Comparison of ENCODE assay signal across 14 cellular contexts in genomic region chr6:140436023-140436811, GRCh38.
A peak's percentile ranks its signal among the peaks of the same experiment; 100 is the strongest.
DNase-seq lines count a peak whose midpoint lies in the region; FAIRE-seq and TF ChIP-seq lines count a peak whose summit lies in the region.
"Had no signal": no experiment of that assay in that cellular context is flagged by ENCODE, and none has a peak within 500 bp of the region (broad histone marks: within the 10 kb centered on the region; RNA-seq: fewer than 3 reads in every experiment).

No MANE protein-coding gene starts in this region.

- H3K36me3 ChIP-seq in keratinocyte (ENCODE audit: control insufficient read depth in 2 of 2, extremely low read depth in 1 of 2, insufficient read depth in 2 of 2, low read length in 2 of 2) (no peaks in the 10 kb centered on the region), MG63 (no peaks in the 10 kb centered on the region)

- H3K4me3 ChIP-seq in cardiac fibroblast (replicated peaks in 1 of 2; ENCODE audit: low read depth in 2 of 2, low read length in 2 of 2) (no peak overlapping the region), keratinocyte (ENCODE audit: control insufficient read depth in 2 of 3, extremely low read depth in 1 of 3, insufficient read depth in 2 of 3, low read depth in 1 of 3, low read length in 3 of 3) (no peak overlapping the region), MG63 (no peak overlapping the region)
- H3K4me3 ChIP-seq: A549 had no signal

- no peaks in the 10 kb centered on the region for H3K9me3 ChIP-seq in keratinocyte (ENCODE audit: control insufficient read depth, low read depth, low read length)
- H3K9me3 ChIP-seq in MG63, result peaks cover 5% of the 10 kb centered on the region; the same call in 1 of the 2 replicates

- no peaks in the 10 kb centered on the region for H4K20me1 ChIP-seq in keratinocyte (ENCODE audit: control insufficient read depth, extremely low read depth, insufficient read depth, low read length)

- H3K79me2 ChIP-seq in keratinocyte (ENCODE audit: control insufficient read depth, insufficient read depth, low read length), result no peaks in the 10 kb centered on the region

- dilution Hi-C loops in keratinocyte (cut with MboI; ENCODE audit: extremely low pct_ligation_motif_present, low sequenced_read_pairs), result no loop called here

- peak; percentile 1 for DNase-seq in NCI-H510A treated with DMSO at 0.1 percent for 48 hours (lab: John Stamatoyannopoulos, UW)
- no peak for DNase-seq in NCI-H510A (lab: John Stamatoyannopoulos, UW)
- DNase-seq in cardiac fibroblast (ENCODE audit: low read depth in 2 of 2), result peak; percentile 77 to 92
- DNase-seq in keratinocyte (ENCODE audit: low read depth, low spot score), result no peak
- peak; percentile 14 for DNase-seq in urothelium cell line (ENCODE audit: low spot score)
- no peak for DNase-seq in NCI-H1105 (lab: John Stamatoyannopoulos, UW)
- DNase-seq in activated CD4-positive, alpha-beta T cell treated with anti-CD3 and anti-CD28 coated beads for 48 hours, result no peak
- DNase-seq in MG63, result no peak
- DNase-seq: activated effector memory CD4-positive, alpha-beta T cell treated with anti-CD3 and anti-CD28 coated beads, Interleukin-2, amount 50 U/mL, for 16 hours; left ventricle myocardium superior; NCI-H1930; RPMI8226 had no signal

- H3K4me1 ChIP-seq in keratinocyte (ENCODE audit: control insufficient read depth, extremely low read depth, insufficient read depth, low read length), result peaks cover 10% of the 10 kb centered on the region
- H3K4me1 ChIP-seq: A549 had no signal

- H3K27me3 ChIP-seq in keratinocyte (ENCODE audit: control insufficient read depth, extremely low read depth, insufficient read depth, low read length) (no peaks in the 10 kb centered on the region), MG63 (no peaks in the 10 kb centered on the region)

- no peak overlapping the region for H3K9ac ChIP-seq in keratinocyte (ENCODE audit: control insufficient read depth, extremely low read depth, insufficient read depth, low read length)

- H3K27ac ChIP-seq in keratinocyte (ENCODE audit: control insufficient read depth, insufficient read depth, low read length), result no peak overlapping the region
- H3K27ac ChIP-seq: A549 had no signal

- no peak for TF ChIP-seq CTCF in cardiac fibroblast (IDR thresholded peaks at IDR 0.05; ENCODE audit: low read depth, low read length)
- TF ChIP-seq CTCF in keratinocyte (optimal IDR thresholded peaks at IDR 0.05 in 1 of 3, IDR thresholded peaks at IDR 0.05 in 1 of 3, conservative IDR thresholded peaks at IDR 0.05 in 1 of 3; ENCODE audit: extremely low read depth in 1 of 3, insufficient read depth in 2 of 3, low read length in 3 of 3), result no peak

- H3K9me1 ChIP-seq in keratinocyte (ENCODE audit: control insufficient read depth, extremely low read depth, insufficient read depth, low read length), result no peaks in the 10 kb centered on the region

- H3K4me2 ChIP-seq in keratinocyte (ENCODE audit: control insufficient read depth, extremely low read depth, insufficient read depth, low read depth, low read length), result no peak overlapping the region
- H3K4me2 ChIP-seq: A549 had no signal

- FAIRE-seq in keratinocyte (lab: Jason Lieb, UNC) (no peak), urothelium cell line (lab: Jason Lieb, UNC) (no peak)
- FAIRE-seq: A549, GM19239 had no signal

- peak overlapping the region; percentile 13 for H2AFZ ChIP-seq in keratinocyte (ENCODE audit: control insufficient read depth, low read length)

Comparison
In these comparisons a context has a peak if more than half of its experiments do, and no peak if none do; other contexts are left out.
1. DNase-seq: peak in NCI-H510A treated with DMSO at 0.1 percent for 48 hours (single experiment), cardiac fibroblast (2 of 2) and urothelium cell line (single experiment); none in NCI-H510A (single experiment), keratinocyte (single experiment), NCI-H1105 (single experiment), activated CD4-positive, alpha-beta T cell treated with anti-CD3 and anti-CD28 coated beads for 48 hours (single experiment) and MG63 (single experiment).